ENCODE assay signal across 8 cellular contexts in the genomic region with DNA sequence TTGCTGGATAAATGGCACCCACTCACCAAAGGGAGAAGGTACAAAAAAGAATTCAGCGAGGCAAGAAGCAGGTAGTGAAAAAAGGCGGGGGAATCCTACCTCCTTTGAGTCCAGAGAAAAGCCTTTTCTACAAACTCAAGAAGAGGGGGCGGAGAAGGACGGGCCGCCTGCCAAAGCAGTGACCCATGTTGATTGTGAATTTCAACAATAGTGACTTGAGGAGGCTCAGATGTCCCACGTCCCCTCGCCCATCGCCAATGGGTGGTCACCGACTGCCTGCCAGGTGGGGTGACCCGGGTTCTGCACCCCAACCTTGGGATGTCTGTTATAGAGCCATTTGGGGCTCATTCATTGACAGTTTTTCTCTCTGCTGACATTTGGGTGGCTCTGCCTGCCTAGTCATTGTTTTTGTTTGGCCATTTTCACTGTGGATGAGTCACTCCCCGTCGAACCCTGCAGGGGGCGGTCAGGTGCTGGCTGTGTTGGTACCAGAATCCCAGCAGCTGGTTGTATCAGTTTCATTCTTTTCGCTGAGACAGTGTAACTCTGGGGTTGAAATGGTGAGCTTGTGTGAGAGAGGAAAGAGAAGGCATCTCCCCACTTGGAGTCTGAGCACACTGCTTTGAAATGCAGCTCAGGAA.
DNase-seq lines count a peak whose midpoint lies in the region; ATAC-seq, FAIRE-seq and TF ChIP-seq lines count a peak whose summit lies in the region.

No MANE protein-coding gene starts in this region.

- H3K4me1 ChIP-seq in A549, result no peaks in the 10 kb centered on the region
- H3K4me1 ChIP-seq in KMS-11 (ENCODE audit: low read depth, poor library complexity, severe bottlenecking), result no peaks in the 10 kb centered on the region

- H3K4me1 Mint-ChIP-seq in activated CD4-positive, alpha-beta memory T cell treated with anti-CD3 and anti-CD28 coated beads, Interleukin-2, amount 10 ng/mL, durations not matched to agents 7 days and 5 days, result peaks cover 1% of the 10 kb centered on the region

- H3K27ac ChIP-seq in A549, result no peak overlapping the region
- H3K27ac ChIP-seq in KMS-11, result no peak overlapping the region
- peak overlapping the region; percentile 65 for H3K27ac ChIP-seq in temporal lobe (ENCODE audit: low read depth, low read length)

- TF ChIP-seq EP300 in A549 (IDR thresholded peaks at IDR 0.05), result no peak

- peak in 1 of 2 experiments; percentile 12 for DNase-seq in A549 (ENCODE audit: low read depth in 1 of 2, low spot score in 1 of 2)
- DNase-seq in GM10266 (ENCODE audit: extremely low spot score), result peak; percentile 26
- DNase-seq in activated CD4-positive, alpha-beta memory T cell treated with anti-CD3 and anti-CD28 coated beads, Interleukin-2, amount 10 ng/mL, durations not matched to agents 7 days and 5 days, result peak; percentile 47
- peak; percentile 75 for DNase-seq in islet precursor cell
- DNase-seq in cerebellum (ENCODE audit: low spot score), result no peak
- DNase-seq in DMS79 (lab: John Stamatoyannopoulos, UW), result no peak

- H3K79me2 ChIP-seq in KMS-11 (ENCODE audit: insufficient read depth, low read depth), result no peaks in the 10 kb centered on the region

- H3K4me2 ChIP-seq in A549 (no peak overlapping the region), KMS-11 (no peak overlapping the region)

- no peak overlapping the region for H3K9ac ChIP-seq in KMS-11

- no peaks in the 10 kb centered on the region for H3K9me3 ChIP-seq in A549

- WGBS in A549 (ENCODE audit: missing lambda C conversion rate), result 45% methylated on average over 11 of the region's 14 CpGs

- H3K9me3 Mint-ChIP-seq in activated CD4-positive, alpha-beta memory T cell treated with anti-CD3 and anti-CD28 coated beads, Interleukin-2, amount 10 ng/mL, durations not matched to agents 7 days and 5 days, result no peaks in the 10 kb centered on the region

- H3K27me3 Mint-ChIP-seq in activated CD4-positive, alpha-beta memory T cell treated with anti-CD3 and anti-CD28 coated beads, Interleukin-2, amount 10 ng/mL, durations not matched to agents 7 days and 5 days, result peaks cover 2% of the 10 kb centered on the region

- CTCF ChIA-PET in A549 (lab: Yijun Ruan, JAX), result no interaction called here
- CTCF ChIA-PET in activated CD4-positive, alpha-beta memory T cell treated with anti-CD3 and anti-CD28 coated beads, Interleukin-2, amount 10 ng/mL, durations not matched to agents 7 days and 5 days (lab: Charles Lee), result interaction anchor here (0.6 to 1.6 kb wide), 5 partner anchors 39 to 492 kb away, joined by 3 to 23 read pairs (median 3); no protein-coding TSS in a partner anchor

- H3K27ac Mint-ChIP-seq in activated CD4-positive, alpha-beta memory T cell treated with anti-CD3 and anti-CD28 coated beads, Interleukin-2, amount 10 ng/mL, durations not matched to agents 7 days and 5 days, result no peak overlapping the region

- H3K4me3 Mint-ChIP-seq in activated CD4-positive, alpha-beta memory T cell treated with anti-CD3 and anti-CD28 coated beads, Interleukin-2, amount 10 ng/mL, durations not matched to agents 7 days and 5 days, result peak overlapping the region; percentile 33

- H3K36me3 ChIP-seq in KMS-11 (ENCODE audit: insufficient read depth), result no peaks in the 10 kb centered on the region

- H3K4me3 ChIP-seq in A549 (no peak overlapping the region), KMS-11 (IDR thresholded peaks at IDR 0.05; ENCODE audit: insufficient read depth, low read depth, low read length) (no peak overlapping the region)

- no peaks in the 10 kb centered on the region for H3K36me3 Mint-ChIP-seq in activated CD4-positive, alpha-beta memory T cell treated with anti-CD3 and anti-CD28 coated beads, Interleukin-2, amount 10 ng/mL, durations not matched to agents 7 days and 5 days (ENCODE audit: low read depth)

- no peak for TF ChIP-seq POLR2A in A549 (IDR thresholded peaks at IDR 0.05; ENCODE audit: low read length)

- no peak overlapping the region for H2AFZ ChIP-seq in KMS-11 (ENCODE audit: low read depth)

- no peak for FAIRE-seq in A549 (lab: Jason Lieb, UNC)

- TF ChIP-seq CTCF in A549 (IDR thresholded peaks at IDR 0.05) (no peak), GM10266 (IDR thresholded peaks at IDR 0.05; ENCODE audit: control insufficient read depth, insufficient read depth, low read depth, missing control alignments) (peak; percentile 41), KMS-11 (conservative IDR thresholded peaks at IDR 0.05; ENCODE audit: low read depth, low read length) (peak; percentile 25; the same call in 1 of the 2 replicates)

- POLR2A ChIA-PET in A549 (lab: Yijun Ruan, JAX), result no interaction called here
- POLR2A ChIA-PET in activated CD4-positive, alpha-beta memory T cell treated with anti-CD3 and anti-CD28 coated beads, Interleukin-2, amount 10 ng/mL, durations not matched to agents 7 days and 5 days (lab: Charles Lee), result no interaction called here

- no peaks in the 10 kb centered on the region for H4K20me1 ChIP-seq in KMS-11 (ENCODE audit: insufficient read depth)

- TF ChIP-seq RAD21 in A549 (conservative IDR thresholded peaks at IDR 0.05 in 1 of 2, IDR thresholded peaks at IDR 0.05 in 1 of 2), result peak in 1 of 2 experiments; percentile 36; a peak in 2 of 5 replicates

- H3K27me3 ChIP-seq in KMS-11 (ENCODE audit: insufficient read depth, low read depth), result no peaks in the 10 kb centered on the region

- peak; percentile 24 to 49; a peak in 2 of 6 replicates for ATAC-seq in A549

TF ChIP-seq in A549, 52 proteins besides CTCF, POLR2A, EP300 and RAD21:
- TF ChIP-seq HDAC2 (IDR thresholded peaks at IDR 0.05) (no peak), FOSL2 (IDR thresholded peaks at IDR 0.05) (no peak), FOSL2 (CRISPR knock-in tag; IDR thresholded peaks at IDR 0.05) (no peak), SREBF2 (IDR thresholded peaks at IDR 0.05) (no peak), ZFP36 (IDR thresholded peaks at IDR 0.05; ENCODE audit: borderline replicate concordance, partially characterized antibody) (no peak), RNF2 (IDR thresholded peaks at IDR 0.05; ENCODE audit: borderline replicate concordance, low read depth) (no peak), HEYL (CRISPR knock-in tag; IDR thresholded peaks at IDR 0.05) (no peak), BHLHE40 (IDR thresholded peaks at IDR 0.05; ENCODE audit: low read depth, low read length) (no peak), MYC (IDR thresholded peaks at IDR 0.05; ENCODE audit: borderline replicate concordance, low read length) (no peak), EHMT2 (IDR thresholded peaks at IDR 0.05; ENCODE audit: low read depth) (no peak), NPAS2 (CRISPR knock-in tag; IDR thresholded peaks at IDR 0.05; ENCODE audit: borderline replicate concordance) (no peak), NFE2L2 (conservative IDR thresholded peaks at IDR 0.05; ENCODE audit: low read length) (no peak), FOSB (CRISPR knock-in tag; IDR thresholded peaks at IDR 0.05) (no peak), KDM1A (IDR thresholded peaks at IDR 0.05; ENCODE audit: low read depth) (no peak), RFX5 (IDR thresholded peaks at IDR 0.05) (no peak), PHF8 (IDR thresholded peaks at IDR 0.05; ENCODE audit: borderline replicate concordance, low read depth) (no peak)
- TF ChIP-seq, protein P1, sequence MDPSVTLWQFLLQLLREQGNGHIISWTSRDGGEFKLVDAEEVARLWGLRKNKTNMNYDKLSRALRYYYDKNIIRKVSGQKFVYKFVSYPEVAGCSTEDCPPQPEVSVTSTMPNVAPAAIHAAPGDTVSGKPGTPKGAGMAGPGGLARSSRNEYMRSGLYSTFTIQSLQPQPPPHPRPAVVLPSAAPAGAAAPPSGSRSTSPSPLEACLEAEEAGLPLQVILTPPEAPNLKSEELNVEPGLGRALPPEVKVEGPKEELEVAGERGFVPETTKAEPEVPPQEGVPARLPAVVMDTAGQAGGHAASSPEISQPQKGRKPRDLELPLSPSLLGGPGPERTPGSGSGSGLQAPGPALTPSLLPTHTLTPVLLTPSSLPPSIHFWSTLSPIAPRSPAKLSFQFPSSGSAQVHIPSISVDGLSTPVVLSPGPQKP (IDR thresholded peaks at IDR 0.05; ENCODE audit: low read depth, low read length), result no peak
- TF ChIP-seq, protein P2, sequence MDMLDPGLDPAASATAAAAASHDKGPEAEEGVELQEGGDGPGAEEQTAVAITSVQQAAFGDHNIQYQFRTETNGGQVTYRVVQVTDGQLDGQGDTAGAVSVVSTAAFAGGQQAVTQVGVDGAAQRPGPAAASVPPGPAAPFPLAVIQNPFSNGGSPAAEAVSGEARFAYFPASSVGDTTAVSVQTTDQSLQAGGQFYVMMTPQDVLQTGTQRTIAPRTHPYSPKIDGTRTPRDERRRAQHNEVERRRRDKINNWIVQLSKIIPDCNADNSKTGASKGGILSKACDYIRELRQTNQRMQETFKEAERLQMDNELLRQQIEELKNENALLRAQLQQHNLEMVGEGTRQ (IDR thresholded peaks at IDR 0.05), result no peak
- TF ChIP-seq, protein P3, sequence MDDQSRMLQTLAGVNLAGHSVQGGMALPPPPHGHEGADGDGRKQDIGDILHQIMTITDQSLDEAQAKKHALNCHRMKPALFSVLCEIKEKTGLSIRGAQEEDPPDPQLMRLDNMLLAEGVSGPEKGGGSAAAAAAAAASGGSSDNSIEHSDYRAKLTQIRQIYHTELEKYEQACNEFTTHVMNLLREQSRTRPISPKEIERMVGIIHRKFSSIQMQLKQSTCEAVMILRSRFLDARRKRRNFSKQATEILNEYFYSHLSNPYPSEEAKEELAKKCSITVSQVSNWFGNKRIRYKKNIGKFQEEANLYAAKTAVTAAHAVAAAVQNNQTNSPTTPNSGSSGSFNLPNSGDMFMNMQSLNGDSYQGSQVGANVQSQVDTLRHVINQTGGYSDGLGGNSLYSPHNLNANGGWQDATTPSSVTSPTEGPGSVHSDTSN (IDR thresholded peaks at IDR 0.05), result no peak
- TF ChIP-seq, protein P4, sequence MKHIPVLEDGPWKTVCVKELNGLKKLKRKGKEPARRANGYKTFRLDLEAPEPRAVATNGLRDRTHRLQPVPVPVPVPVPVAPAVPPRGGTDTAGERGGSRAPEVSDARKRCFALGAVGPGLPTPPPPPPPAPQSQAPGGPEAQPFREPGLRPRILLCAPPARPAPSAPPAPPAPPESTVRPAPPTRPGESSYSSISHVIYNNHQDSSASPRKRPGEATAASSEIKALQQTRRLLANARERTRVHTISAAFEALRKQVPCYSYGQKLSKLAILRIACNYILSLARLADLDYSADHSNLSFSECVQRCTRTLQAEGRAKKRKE (CRISPR knock-in tag; IDR thresholded peaks at IDR 0.05; ENCODE audit: low read depth), result no peak

Comparison
In these comparisons a context has a peak if more than half of its experiments do, and no peak if none do; other contexts are left out.
1. DNase-seq: peak in GM10266 (single experiment), activated CD4-positive, alpha-beta memory T cell treated with anti-CD3 and anti-CD28 coated beads, Interleukin-2, amount 10 ng/mL, durations not matched to agents 7 days and 5 days (single experiment) and islet precursor cell (single experiment); none in cerebellum (single experiment) and DMS79 (single experiment).